Comparison of ENCODE assay signal across 1 cellular context in the genomic region with DNA sequence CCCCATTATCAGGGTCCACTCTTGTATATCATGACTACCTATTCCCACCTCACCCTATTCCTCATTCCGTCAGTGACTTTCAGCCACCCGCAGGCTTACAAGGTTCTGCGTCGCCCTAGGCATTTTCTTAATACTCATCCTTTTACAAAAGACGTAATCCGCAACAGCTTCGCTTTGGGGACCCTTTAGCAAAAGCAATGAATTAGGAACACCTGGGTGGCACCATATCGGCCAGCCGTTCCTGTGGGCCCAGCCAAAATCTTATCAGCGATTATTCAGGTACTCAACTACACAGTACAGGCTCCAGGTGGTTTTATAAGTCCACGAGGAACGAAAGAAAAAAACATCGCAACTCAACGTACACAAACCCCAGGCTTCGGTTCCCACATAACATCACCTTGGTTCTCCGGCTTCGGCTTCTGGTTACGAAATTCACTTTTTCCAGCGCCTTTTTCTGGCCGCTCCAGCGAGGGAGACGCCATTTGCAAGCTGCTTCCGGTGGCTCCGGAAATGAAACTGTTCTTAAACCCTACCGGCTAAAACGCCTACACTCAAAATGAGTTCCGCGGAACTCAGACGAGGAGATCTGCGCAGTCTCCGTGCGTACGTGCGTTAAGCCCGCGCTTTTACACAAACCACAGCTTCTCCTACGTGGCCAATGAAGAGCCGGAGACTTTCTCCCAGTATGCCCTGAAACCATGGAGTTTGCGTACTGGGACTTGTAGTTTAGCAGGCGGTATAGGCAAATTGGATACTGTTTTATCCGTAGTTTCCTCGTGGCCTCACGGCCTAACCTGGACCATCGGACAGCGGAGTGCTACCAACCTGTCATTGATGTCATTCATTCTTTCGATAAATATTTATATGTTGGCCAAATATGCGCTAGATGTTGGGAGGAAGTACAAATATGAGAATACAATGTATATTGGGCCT.
TF ChIP-seq lines count a peak whose summit lies in the region.

Gene KRR1 (minus strand): TSS at position 494 of the 933 bp plus-strand sequence. CDS start 12 bp downstream, at position 482.

TF ChIP-seq in K562, 482 proteins besides CTCF, POLR2A, EP300 and RAD21 (continued from another document and continues in another):
- TF ChIP-seq ZNF318 (IDR thresholded peaks at IDR 0.05; ENCODE audit: borderline replicate concordance in 1 of 2, low read depth in 1 of 2) (no peak), SP2 (IDR thresholded peaks at IDR 0.05; ENCODE audit: extremely low read depth, low read depth, low read length, poor library complexity, severe bottlenecking) (no peak), JUND (IDR thresholded peaks at IDR 0.05; ENCODE audit: borderline replicate concordance, low read depth, low read length) (peak; percentile 61; the same call in 1 of the 2 replicates), JUND (tag; IDR thresholded peaks at IDR 0.05; ENCODE audit: borderline replicate concordance, low read depth, low read length) (peak; percentile 51; the same call in 1 of the 3 replicates), HDAC8 (tag; IDR thresholded peaks at IDR 0.05) (no peak), ZNF197 (CRISPR knock-in tag; IDR thresholded peaks at IDR 0.05; ENCODE audit: low read depth) (no peak), LCOR (CRISPR knock-in tag; IDR thresholded peaks at IDR 0.05) (peak; percentile 86; the same call in 1 of the 2 replicates), CUX1 (CRISPR knock-in tag; IDR thresholded peaks at IDR 0.05) (no peak), ZNF282 (CRISPR knock-in tag; IDR thresholded peaks at IDR 0.05) (no peak), ELF2 (CRISPR knock-in tag; IDR thresholded peaks at IDR 0.05) (peak; percentile 20; the same call in 1 of the 2 replicates), ZSCAN32 (CRISPR knock-in tag; IDR thresholded peaks at IDR 0.05) (no peak), JUNB (CRISPR knock-in tag; conservative IDR thresholded peaks at IDR 0.05) (no peak), ZNF41 (CRISPR knock-in tag; conservative IDR thresholded peaks at IDR 0.05) (0 out of 2 replicates have a peak, but pooled peaks have one; percentile 50), ZNF232 (CRISPR knock-in tag; IDR thresholded peaks at IDR 0.05) (0 out of 2 replicates have a peak, but pooled peaks have one; percentile 63), NONO (IDR thresholded peaks at IDR 0.05; ENCODE audit: low read depth in 2 of 2, low read length in 1 of 2) (no peak), RBM34 (IDR thresholded peaks at IDR 0.05; ENCODE audit: borderline replicate concordance, insufficient read depth, low read length) (no peak), RBM17 (IDR thresholded peaks at IDR 0.05; ENCODE audit: borderline replicate concordance, low read depth, low read length) (no peak), SRSF9 (IDR thresholded peaks at IDR 0.05; ENCODE audit: borderline replicate concordance, low read depth, low read length) (no peak), PHF20 (IDR thresholded peaks at IDR 0.05; ENCODE audit: partially characterized antibody) (peak; percentile 98), HIVEP1 (CRISPR knock-in tag; IDR thresholded peaks at IDR 0.05) (no peak), NR2C2 (CRISPR knock-in tag; IDR thresholded peaks at IDR 0.05) (peak; percentile 94), NR2C2 (tag; IDR thresholded peaks at IDR 0.05) (peak; percentile 100), ZNF175 (CRISPR knock-in tag; IDR thresholded peaks at IDR 0.05; ENCODE audit: low read depth) (peak; percentile 75; the same call in 1 of the 2 replicates), TRIM28 (IDR thresholded peaks at IDR 0.05) (0 out of 2 replicates have a peak, but pooled peaks have one; percentile 16), ZNF354B (CRISPR knock-in tag; IDR thresholded peaks at IDR 0.05) (no peak), ARNT (IDR thresholded peaks at IDR 0.05) (peak; percentile 87 to 89), TCF7L2 (IDR thresholded peaks at IDR 0.05; ENCODE audit: low read depth, low read length) (no peak), ZBED1 (IDR thresholded peaks at IDR 0.05) (peak; percentile 44; the same call in 1 of the 2 replicates), YY1 (IDR thresholded peaks at IDR 0.05; ENCODE audit: borderline replicate concordance in 1 of 3, control insufficient read depth in 1 of 3, extremely low read depth in 1 of 3, insufficient read depth in 3 of 3, insufficient read length in 1 of 3, insufficient replicate concordance in 2 of 3, low read depth in 1 of 3, low read length in 2 of 3) (peak; percentile 68 to 96 (median 91)), GATA2 (CRISPR knock-in tag; IDR thresholded peaks at IDR 0.05) (no peak), NRF1 (conservative IDR thresholded peaks at IDR 0.05 in 1 of 2, IDR thresholded peaks at IDR 0.05 in 1 of 2) (peak; percentile 92 to 94), CBX8 (IDR thresholded peaks at IDR 0.05; ENCODE audit: borderline replicate concordance, extremely low read depth, low read depth, low read length, poor library complexity, severe bottlenecking) (no peak), FOXO4 (CRISPR knock-in tag; IDR thresholded peaks at IDR 0.05) (no peak)
- TF ChIP-seq, protein P1, sequence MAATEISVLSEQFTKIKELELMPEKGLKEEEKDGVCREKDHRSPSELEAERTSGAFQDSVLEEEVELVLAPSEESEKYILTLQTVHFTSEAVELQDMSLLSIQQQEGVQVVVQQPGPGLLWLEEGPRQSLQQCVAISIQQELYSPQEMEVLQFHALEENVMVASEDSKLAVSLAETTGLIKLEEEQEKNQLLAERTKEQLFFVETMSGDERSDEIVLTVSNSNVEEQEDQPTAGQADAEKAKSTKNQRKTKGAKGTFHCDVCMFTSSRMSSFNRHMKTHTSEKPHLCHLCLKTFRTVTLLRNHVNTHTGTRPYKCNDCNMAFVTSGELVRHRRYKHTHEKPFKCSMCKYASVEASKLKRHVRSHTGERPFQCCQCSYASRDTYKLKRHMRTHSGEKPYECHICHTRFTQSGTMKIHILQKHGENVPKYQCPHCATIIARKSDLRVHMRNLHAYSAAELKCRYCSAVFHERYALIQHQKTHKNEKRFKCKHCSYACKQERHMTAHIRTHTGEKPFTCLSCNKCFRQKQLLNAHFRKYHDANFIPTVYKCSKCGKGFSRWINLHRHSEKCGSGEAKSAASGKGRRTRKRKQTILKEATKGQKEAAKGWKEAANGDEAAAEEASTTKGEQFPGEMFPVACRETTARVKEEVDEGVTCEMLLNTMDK (IDR thresholded peaks at IDR 0.05; ENCODE audit: borderline replicate concordance, insufficient read depth, low read depth, low read length, poor library complexity, severe bottlenecking), result no peak
- TF ChIP-seq, protein P2, sequence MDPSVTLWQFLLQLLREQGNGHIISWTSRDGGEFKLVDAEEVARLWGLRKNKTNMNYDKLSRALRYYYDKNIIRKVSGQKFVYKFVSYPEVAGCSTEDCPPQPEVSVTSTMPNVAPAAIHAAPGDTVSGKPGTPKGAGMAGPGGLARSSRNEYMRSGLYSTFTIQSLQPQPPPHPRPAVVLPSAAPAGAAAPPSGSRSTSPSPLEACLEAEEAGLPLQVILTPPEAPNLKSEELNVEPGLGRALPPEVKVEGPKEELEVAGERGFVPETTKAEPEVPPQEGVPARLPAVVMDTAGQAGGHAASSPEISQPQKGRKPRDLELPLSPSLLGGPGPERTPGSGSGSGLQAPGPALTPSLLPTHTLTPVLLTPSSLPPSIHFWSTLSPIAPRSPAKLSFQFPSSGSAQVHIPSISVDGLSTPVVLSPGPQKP (CRISPR knock-in tag; IDR thresholded peaks at IDR 0.05), result no peak
- TF ChIP-seq, protein P3, sequence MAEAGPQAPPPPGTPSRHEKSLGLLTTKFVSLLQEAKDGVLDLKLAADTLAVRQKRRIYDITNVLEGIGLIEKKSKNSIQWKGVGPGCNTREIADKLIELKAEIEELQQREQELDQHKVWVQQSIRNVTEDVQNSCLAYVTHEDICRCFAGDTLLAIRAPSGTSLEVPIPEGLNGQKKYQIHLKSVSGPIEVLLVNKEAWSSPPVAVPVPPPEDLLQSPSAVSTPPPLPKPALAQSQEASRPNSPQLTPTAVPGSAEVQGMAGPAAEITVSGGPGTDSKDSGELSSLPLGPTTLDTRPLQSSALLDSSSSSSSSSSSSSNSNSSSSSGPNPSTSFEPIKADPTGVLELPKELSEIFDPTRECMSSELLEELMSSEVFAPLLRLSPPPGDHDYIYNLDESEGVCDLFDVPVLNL (CRISPR knock-in tag; IDR thresholded peaks at IDR 0.05; ENCODE audit: low read depth), result 0 out of 2 replicates have a peak, but pooled peaks have one; percentile 46
